ENCODE assay signal across 1 cellular context in the genomic region with DNA sequence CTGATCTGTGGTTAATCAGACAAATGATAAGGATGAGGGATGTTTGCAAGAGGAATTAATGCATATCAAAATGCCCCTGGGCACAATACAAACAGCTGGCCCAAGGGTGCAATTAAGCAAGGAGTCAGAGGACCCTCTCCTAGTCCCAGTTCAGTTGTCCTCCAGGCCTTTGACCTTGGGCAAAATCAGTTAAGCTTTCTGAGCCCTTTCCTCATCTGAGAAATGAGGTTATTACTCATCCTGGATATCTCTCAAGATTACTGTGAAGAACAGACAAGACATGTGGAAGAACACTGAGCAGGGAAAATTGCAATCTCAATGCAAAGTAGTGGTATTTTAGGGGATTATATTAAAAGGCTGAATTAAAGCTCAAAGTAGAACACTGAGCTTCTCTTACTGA.
TF ChIP-seq lines count a peak whose summit lies in the region.

No MANE protein-coding gene starts in this region.

TF ChIP-seq in K562, 482 proteins besides CTCF, POLR2A, EP300 and RAD21:
- TF ChIP-seq FOXP1 (CRISPR knock-in tag; IDR thresholded peaks at IDR 0.05) (no peak), KAT7 (CRISPR knock-in tag; IDR thresholded peaks at IDR 0.05; ENCODE audit: borderline replicate concordance) (no peak), ZNF507 (tag; conservative IDR thresholded peaks at IDR 0.05) (no peak), FOSL1 (tag; conservative IDR thresholded peaks at IDR 0.05) (peak; percentile 70), HNRNPUL1 (IDR thresholded peaks at IDR 0.05; ENCODE audit: low read length) (no peak), ESRRA (IDR thresholded peaks at IDR 0.05; ENCODE audit: borderline replicate concordance, low read depth) (peak; percentile 77; the same call in 1 of the 2 replicates)
- TF ChIP-seq, protein P1, sequence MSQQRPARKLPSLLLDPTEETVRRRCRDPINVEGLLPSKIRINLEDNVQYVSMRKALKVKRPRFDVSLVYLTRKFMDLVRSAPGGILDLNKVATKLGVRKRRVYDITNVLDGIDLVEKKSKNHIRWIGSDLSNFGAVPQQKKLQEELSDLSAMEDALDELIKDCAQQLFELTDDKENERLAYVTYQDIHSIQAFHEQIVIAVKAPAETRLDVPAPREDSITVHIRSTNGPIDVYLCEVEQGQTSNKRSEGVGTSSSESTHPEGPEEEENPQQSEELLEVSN (IDR thresholded peaks at IDR 0.05; ENCODE audit: borderline replicate concordance in 1 of 2, extremely low read depth in 1 of 2, insufficient read depth in 1 of 2, insufficient read length in 1 of 2, low read depth in 1 of 2, low read length in 1 of 2, poor library complexity in 1 of 2, severe bottlenecking in 1 of 2): no peak
- TF ChIP-seq, protein P2, sequence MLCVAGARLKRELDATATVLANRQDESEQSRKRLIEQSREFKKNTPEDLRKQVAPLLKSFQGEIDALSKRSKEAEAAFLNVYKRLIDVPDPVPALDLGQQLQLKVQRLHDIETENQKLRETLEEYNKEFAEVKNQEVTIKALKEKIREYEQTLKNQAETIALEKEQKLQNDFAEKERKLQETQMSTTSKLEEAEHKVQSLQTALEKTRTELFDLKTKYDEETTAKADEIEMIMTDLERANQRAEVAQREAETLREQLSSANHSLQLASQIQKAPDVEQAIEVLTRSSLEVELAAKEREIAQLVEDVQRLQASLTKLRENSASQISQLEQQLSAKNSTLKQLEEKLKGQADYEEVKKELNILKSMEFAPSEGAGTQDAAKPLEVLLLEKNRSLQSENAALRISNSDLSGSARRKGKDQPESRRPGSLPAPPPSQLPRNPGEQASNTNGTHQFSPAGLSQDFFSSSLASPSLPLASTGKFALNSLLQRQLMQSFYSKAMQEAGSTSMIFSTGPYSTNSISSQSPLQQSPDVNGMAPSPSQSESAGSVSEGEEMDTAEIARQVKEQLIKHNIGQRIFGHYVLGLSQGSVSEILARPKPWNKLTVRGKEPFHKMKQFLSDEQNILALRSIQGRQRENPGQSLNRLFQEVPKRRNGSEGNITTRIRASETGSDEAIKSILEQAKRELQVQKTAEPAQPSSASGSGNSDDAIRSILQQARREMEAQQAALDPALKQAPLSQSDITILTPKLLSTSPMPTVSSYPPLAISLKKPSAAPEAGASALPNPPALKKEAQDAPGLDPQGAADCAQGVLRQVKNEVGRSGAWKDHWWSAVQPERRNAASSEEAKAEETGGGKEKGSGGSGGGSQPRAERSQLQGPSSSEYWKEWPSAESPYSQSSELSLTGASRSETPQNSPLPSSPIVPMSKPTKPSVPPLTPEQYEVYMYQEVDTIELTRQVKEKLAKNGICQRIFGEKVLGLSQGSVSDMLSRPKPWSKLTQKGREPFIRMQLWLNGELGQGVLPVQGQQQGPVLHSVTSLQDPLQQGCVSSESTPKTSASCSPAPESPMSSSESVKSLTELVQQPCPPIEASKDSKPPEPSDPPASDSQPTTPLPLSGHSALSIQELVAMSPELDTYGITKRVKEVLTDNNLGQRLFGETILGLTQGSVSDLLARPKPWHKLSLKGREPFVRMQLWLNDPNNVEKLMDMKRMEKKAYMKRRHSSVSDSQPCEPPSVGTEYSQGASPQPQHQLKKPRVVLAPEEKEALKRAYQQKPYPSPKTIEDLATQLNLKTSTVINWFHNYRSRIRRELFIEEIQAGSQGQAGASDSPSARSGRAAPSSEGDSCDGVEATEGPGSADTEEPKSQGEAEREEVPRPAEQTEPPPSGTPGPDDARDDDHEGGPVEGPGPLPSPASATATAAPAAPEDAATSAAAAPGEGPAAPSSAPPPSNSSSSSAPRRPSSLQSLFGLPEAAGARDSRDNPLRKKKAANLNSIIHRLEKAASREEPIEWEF (CRISPR knock-in tag; IDR thresholded peaks at IDR 0.05): no peak
